ENCODE assay signal across 1 cellular context in genomic region chr14:93799617-93800016, GRCh38.
A peak's percentile ranks its signal among the peaks of the same experiment; 100 is the strongest.
TF ChIP-seq lines count a peak whose summit lies in the region.

No MANE protein-coding gene starts in this region.

TF ChIP-seq in HepG2, 621 proteins besides CTCF, POLR2A, EP300 and RAD21 (continued from another document and continues in another):
- no peak for TF ChIP-seq HNRNPL (IDR thresholded peaks at IDR 0.05; ENCODE audit: low read depth, low read length)
- no peak for TF ChIP-seq RBAK (CRISPR knock-in tag; IDR thresholded peaks at IDR 0.05)
- TF ChIP-seq, protein P1, sequence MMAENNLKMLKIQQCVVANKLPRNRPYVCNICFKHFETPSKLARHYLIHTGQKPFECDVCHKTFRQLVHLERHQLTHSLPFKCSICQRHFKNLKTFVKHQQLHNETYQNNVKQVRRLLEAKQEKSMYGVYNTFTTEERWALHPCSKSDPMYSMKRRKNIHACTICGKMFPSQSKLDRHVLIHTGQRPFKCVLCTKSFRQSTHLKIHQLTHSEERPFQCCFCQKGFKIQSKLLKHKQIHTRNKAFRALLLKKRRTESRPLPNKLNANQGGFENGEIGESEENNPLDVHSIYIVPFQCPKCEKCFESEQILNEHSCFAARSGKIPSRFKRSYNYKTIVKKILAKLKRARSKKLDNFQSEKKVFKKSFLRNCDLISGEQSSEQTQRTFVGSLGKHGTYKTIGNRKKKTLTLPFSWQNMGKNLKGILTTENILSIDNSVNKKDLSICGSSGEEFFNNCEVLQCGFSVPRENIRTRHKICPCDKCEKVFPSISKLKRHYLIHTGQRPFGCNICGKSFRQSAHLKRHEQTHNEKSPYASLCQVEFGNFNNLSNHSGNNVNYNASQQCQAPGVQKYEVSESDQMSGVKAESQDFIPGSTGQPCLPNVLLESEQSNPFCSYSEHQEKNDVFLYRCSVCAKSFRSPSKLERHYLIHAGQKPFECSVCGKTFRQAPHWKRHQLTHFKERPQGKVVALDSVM (CRISPR knock-in tag; IDR thresholded peaks at IDR 0.05), result no peak
- peak; percentile 29; the same call in 1 of the 2 replicates for TF ChIP-seq TGIF2 (CRISPR knock-in tag; IDR thresholded peaks at IDR 0.05)
- TF ChIP-seq TARDBP (CRISPR knock-in tag; IDR thresholded peaks at IDR 0.05), result no peak
- TF ChIP-seq, protein P2, sequence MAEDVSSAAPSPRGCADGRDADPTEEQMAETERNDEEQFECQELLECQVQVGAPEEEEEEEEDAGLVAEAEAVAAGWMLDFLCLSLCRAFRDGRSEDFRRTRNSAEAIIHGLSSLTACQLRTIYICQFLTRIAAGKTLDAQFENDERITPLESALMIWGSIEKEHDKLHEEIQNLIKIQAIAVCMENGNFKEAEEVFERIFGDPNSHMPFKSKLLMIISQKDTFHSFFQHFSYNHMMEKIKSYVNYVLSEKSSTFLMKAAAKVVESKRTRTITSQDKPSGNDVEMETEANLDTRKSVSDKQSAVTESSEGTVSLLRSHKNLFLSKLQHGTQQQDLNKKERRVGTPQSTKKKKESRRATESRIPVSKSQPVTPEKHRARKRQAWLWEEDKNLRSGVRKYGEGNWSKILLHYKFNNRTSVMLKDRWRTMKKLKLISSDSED (CRISPR knock-in tag; IDR thresholded peaks at IDR 0.05), result no peak
- no peak for TF ChIP-seq NFYC (CRISPR knock-in tag; IDR thresholded peaks at IDR 0.05)
- no peak for TF ChIP-seq ZNF850 (CRISPR knock-in tag; conservative IDR thresholded peaks at IDR 0.05)
- TF ChIP-seq, protein P3, sequence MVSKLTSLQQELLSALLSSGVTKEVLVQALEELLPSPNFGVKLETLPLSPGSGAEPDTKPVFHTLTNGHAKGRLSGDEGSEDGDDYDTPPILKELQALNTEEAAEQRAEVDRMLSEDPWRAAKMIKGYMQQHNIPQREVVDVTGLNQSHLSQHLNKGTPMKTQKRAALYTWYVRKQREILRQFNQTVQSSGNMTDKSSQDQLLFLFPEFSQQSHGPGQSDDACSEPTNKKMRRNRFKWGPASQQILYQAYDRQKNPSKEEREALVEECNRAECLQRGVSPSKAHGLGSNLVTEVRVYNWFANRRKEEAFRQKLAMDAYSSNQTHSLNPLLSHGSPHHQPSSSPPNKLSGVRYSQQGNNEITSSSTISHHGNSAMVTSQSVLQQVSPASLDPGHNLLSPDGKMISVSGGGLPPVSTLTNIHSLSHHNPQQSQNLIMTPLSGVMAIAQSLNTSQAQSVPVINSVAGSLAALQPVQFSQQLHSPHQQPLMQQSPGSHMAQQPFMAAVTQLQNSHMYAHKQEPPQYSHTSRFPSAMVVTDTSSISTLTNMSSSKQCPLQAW (CRISPR knock-in tag; IDR thresholded peaks at IDR 0.05), result peak; percentile 51; the same call in 1 of the 2 replicates
- no peak for TF ChIP-seq FIP1L1 (IDR thresholded peaks at IDR 0.05; ENCODE audit: borderline replicate concordance, insufficient read depth, low read depth, low read length)
- no peak for TF ChIP-seq ZFP36L2 (CRISPR knock-in tag; IDR thresholded peaks at IDR 0.05)
- no peak for TF ChIP-seq NFYB (CRISPR knock-in tag; IDR thresholded peaks at IDR 0.05)
- no peak for TF ChIP-seq ZBTB20 (CRISPR knock-in tag; IDR thresholded peaks at IDR 0.05; ENCODE audit: borderline replicate concordance, low read depth)
- no peak for TF ChIP-seq ZNF234 (CRISPR knock-in tag; conservative IDR thresholded peaks at IDR 0.05)
- peak; percentile 25; the same call in 1 of the 2 replicates for TF ChIP-seq SP5 (CRISPR knock-in tag; IDR thresholded peaks at IDR 0.05; ENCODE audit: borderline replicate concordance, low read depth)
- TF ChIP-seq ZNF512 (CRISPR knock-in tag; IDR thresholded peaks at IDR 0.05), result no peak
- no peak for TF ChIP-seq GABPA (IDR thresholded peaks at IDR 0.05; ENCODE audit: low read depth, low read length)
- TF ChIP-seq GABPA (CRISPR knock-in tag; IDR thresholded peaks at IDR 0.05; ENCODE audit: low read depth), result no peak
- TF ChIP-seq RBM39 (IDR thresholded peaks at IDR 0.05; ENCODE audit: low read depth, low read length, poor library complexity, severe bottlenecking), result no peak
- TF ChIP-seq MAFF (IDR thresholded peaks at IDR 0.05; ENCODE audit: low read depth, low read length), result no peak
- TF ChIP-seq NR2C2 (CRISPR knock-in tag; IDR thresholded peaks at IDR 0.05; ENCODE audit: borderline replicate concordance), result peak; percentile 58; the same call in 1 of the 2 replicates
- no peak for TF ChIP-seq ZUFSP (CRISPR knock-in tag; IDR thresholded peaks at IDR 0.05; ENCODE audit: borderline replicate concordance)
- TF ChIP-seq ZNF446 (CRISPR knock-in tag; IDR thresholded peaks at IDR 0.05), result no peak
- no peak for TF ChIP-seq ZNF672 (CRISPR knock-in tag; IDR thresholded peaks at IDR 0.05)
- TF ChIP-seq ATF5 (CRISPR knock-in tag; IDR thresholded peaks at IDR 0.05; ENCODE audit: low read depth), result no peak
- no peak for TF ChIP-seq MED8 (CRISPR knock-in tag; IDR thresholded peaks at IDR 0.05; ENCODE audit: insufficient replicate concordance)
- TF ChIP-seq PAXIP1 (CRISPR knock-in tag; conservative IDR thresholded peaks at IDR 0.05), result peak; percentile 74
- TF ChIP-seq ZNF563 (CRISPR knock-in tag; IDR thresholded peaks at IDR 0.05), result no peak
- TF ChIP-seq, protein P4, sequence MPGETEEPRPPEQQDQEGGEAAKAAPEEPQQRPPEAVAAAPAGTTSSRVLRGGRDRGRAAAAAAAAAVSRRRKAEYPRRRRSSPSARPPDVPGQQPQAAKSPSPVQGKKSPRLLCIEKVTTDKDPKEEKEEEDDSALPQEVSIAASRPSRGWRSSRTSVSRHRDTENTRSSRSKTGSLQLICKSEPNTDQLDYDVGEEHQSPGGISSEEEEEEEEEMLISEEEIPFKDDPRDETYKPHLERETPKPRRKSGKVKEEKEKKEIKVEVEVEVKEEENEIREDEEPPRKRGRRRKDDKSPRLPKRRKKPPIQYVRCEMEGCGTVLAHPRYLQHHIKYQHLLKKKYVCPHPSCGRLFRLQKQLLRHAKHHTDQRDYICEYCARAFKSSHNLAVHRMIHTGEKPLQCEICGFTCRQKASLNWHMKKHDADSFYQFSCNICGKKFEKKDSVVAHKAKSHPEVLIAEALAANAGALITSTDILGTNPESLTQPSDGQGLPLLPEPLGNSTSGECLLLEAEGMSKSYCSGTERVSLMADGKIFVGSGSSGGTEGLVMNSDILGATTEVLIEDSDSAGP (CRISPR knock-in tag; IDR thresholded peaks at IDR 0.05; ENCODE audit: borderline replicate concordance), result no peak
- TF ChIP-seq ARID3A (IDR thresholded peaks at IDR 0.05; ENCODE audit: low read depth, low read length), result no peak
- TF ChIP-seq ETV6 (CRISPR knock-in tag; conservative IDR thresholded peaks at IDR 0.05), result no peak
- 0 out of 2 replicates have a peak, but pooled peaks have one; percentile 46 for TF ChIP-seq ZNF644 (CRISPR knock-in tag; IDR thresholded peaks at IDR 0.05; ENCODE audit: low read depth)
- TF ChIP-seq CHCHD3 (CRISPR knock-in tag; IDR thresholded peaks at IDR 0.05), result no peak
- TF ChIP-seq AGO1 (IDR thresholded peaks at IDR 0.05; ENCODE audit: low read depth, low read length, poor library complexity, severe bottlenecking), result no peak
- TF ChIP-seq YEATS2 (CRISPR knock-in tag; IDR thresholded peaks at IDR 0.05; ENCODE audit: borderline replicate concordance), result peak; percentile 7; the same call in 1 of the 2 replicates
- no peak for TF ChIP-seq HNRNPUL1 (IDR thresholded peaks at IDR 0.05; ENCODE audit: low read depth, low read length)
- TF ChIP-seq ZNF792 (CRISPR knock-in tag; IDR thresholded peaks at IDR 0.05), result peak; percentile 47; the same call in 1 of the 2 replicates
- TF ChIP-seq ZNF136 (CRISPR knock-in tag; IDR thresholded peaks at IDR 0.05; ENCODE audit: low read depth), result no peak
- 0 out of 2 replicates have a peak, but pooled peaks have one; percentile 56 for TF ChIP-seq ZKSCAN5 (CRISPR knock-in tag; IDR thresholded peaks at IDR 0.05)
- TF ChIP-seq ONECUT2 (CRISPR knock-in tag; IDR thresholded peaks at IDR 0.05), result no peak
- TF ChIP-seq HIVEP1 (CRISPR knock-in tag; IDR thresholded peaks at IDR 0.05), result no peak
- no peak for TF ChIP-seq ZNF720 (CRISPR knock-in tag; IDR thresholded peaks at IDR 0.05)
- TF ChIP-seq CBX1 (IDR thresholded peaks at IDR 0.05; ENCODE audit: low read depth), result no peak
- no peak for TF ChIP-seq ZNF83 (CRISPR knock-in tag; IDR thresholded peaks at IDR 0.05; ENCODE audit: borderline replicate concordance)
- no peak for TF ChIP-seq ZNF660 (CRISPR knock-in tag; IDR thresholded peaks at IDR 0.05; ENCODE audit: borderline replicate concordance, low read depth)
- TF ChIP-seq ZNF333 (CRISPR knock-in tag; IDR thresholded peaks at IDR 0.05; ENCODE audit: borderline replicate concordance), result no peak
- TF ChIP-seq MYPOP (CRISPR knock-in tag; IDR thresholded peaks at IDR 0.05), result 0 out of 2 replicates have a peak, but pooled peaks have one; percentile 3
- peak; percentile 48; the same call in 1 of the 2 replicates for TF ChIP-seq PHF21A (CRISPR knock-in tag; IDR thresholded peaks at IDR 0.05)
- no peak for TF ChIP-seq MTF2 (CRISPR knock-in tag; IDR thresholded peaks at IDR 0.05; ENCODE audit: borderline replicate concordance)
